In the genomic region with DNA sequence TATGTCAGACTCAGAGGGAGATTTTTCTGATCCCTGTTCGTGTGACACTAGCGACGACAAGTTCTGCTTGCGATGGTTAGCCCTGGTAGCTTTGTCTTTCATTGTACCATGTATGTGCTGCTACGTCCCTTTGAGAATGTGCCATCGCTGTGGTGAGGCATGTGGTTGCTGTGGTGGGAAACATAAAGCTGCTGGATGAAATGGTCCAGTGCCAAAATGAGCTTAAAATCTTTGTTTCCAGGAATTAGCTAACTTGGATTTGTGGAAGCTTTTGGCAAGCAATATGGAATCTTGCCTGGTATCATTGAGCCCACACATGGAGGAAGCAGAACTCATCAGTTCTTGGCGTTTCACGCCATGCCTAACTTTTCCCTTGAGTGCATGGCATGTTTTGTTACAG, we compare ENCODE assay signal across 17 cellular contexts.
DNase-seq lines count a peak whose midpoint lies in the region; ATAC-seq, FAIRE-seq and TF ChIP-seq lines count a peak whose summit lies in the region.
"Had no signal": no experiment of that assay in that cellular context is flagged by ENCODE, and none has a peak within 500 bp of the region (broad histone marks: within the 10 kb centered on the region; RNA-seq: fewer than 3 reads in every experiment).

No MANE protein-coding gene starts in this region.

- CTCF ChIA-PET in mammary epithelial cell (lab: Charles Lee; ENCODE audit: low non-redundant PET), result no interaction called here

- H3K4me1 ChIP-seq in mammary epithelial cell (ENCODE audit: insufficient read depth, low read length) (no peaks in the 10 kb centered on the region), breast epithelium (no peaks in the 10 kb centered on the region), astrocyte (ENCODE audit: insufficient read depth, low read length) (peaks cover 4% of the 10 kb centered on the region)
- H3K4me1 ChIP-seq: BLaER1, Caco-2 had no signal

- ATAC-seq in HG03432 (IDR thresholded peaks at IDR 0.05; ENCODE audit: unreplicated experiment), result no peak
- no peak for ATAC-seq in activated naive CD8-positive, alpha-beta T cell treated with anti-CD3 and anti-CD28 coated beads, Interleukin-2, amount 50 U/mL, for 24 hours

- no peaks in the 10 kb centered on the region for H3K9me3 ChIP-seq in mammary epithelial cell (replicated peaks; ENCODE audit: insufficient read depth, low read length)
- no peaks in the 10 kb centered on the region for H3K9me3 ChIP-seq in breast epithelium
- no peaks in the 10 kb centered on the region for H3K9me3 ChIP-seq in astrocyte (ENCODE audit: insufficient read depth, low read depth, low read length)
- H3K9me3 ChIP-seq: BLaER1, Caco-2 had no signal

- no peak overlapping the region for H3K27ac Mint-ChIP-seq in astrocyte (ENCODE audit: unreplicated experiment)
- no peak overlapping the region for H3K27ac Mint-ChIP-seq in activated naive CD8-positive, alpha-beta T cell treated with anti-CD3 and anti-CD28 coated beads, Interleukin-2, amount 50 U/mL, for 24 hours
- H3K27ac Mint-ChIP-seq: CD8-positive, alpha-beta memory T cell had no signal

- H3K36me3 ChIP-seq in mammary epithelial cell (ENCODE audit: insufficient read depth, low read length) (peaks cover 2% of the 10 kb centered on the region), breast epithelium (no peaks in the 10 kb centered on the region), astrocyte (ENCODE audit: insufficient read depth, low read length) (peaks cover 22% of the 10 kb centered on the region)

- H3K36me3 Mint-ChIP-seq in astrocyte (ENCODE audit: low read depth, unreplicated experiment), result peaks cover 7% of the 10 kb centered on the region
- H3K36me3 Mint-ChIP-seq in activated naive CD8-positive, alpha-beta T cell treated with anti-CD3 and anti-CD28 coated beads, Interleukin-2, amount 50 U/mL, for 24 hours (ENCODE audit: low read depth), result peaks cover 1% of the 10 kb centered on the region

- H3K27ac ChIP-seq in mammary epithelial cell (ENCODE audit: insufficient read depth, low read depth, low read length), result no peak overlapping the region
- no peak overlapping the region for H3K27ac ChIP-seq in breast epithelium
- H3K27ac ChIP-seq in astrocyte (ENCODE audit: low read depth, low read length), result no peak overlapping the region
- H3K27ac ChIP-seq: 22Rv1, BLaER1 had no signal

- no peak overlapping the region for H3K4me3 ChIP-seq in mammary epithelial cell (replicated peaks in 1 of 3; ENCODE audit: insufficient read depth in 1 of 3, low read depth in 2 of 3, low read length in 3 of 3)
- no peak overlapping the region for H3K4me3 ChIP-seq in breast epithelium
- H3K4me3 ChIP-seq in astrocyte (ENCODE audit: insufficient read depth, low read depth, low read length), result no peak overlapping the region
- H3K4me3 ChIP-seq: BLaER1 had no signal

- intact Hi-C loops in mammary epithelial cell (cut with micrococcal nuclease), result no loop called here
- intact Hi-C loops in breast epithelium (cut with DNase I; ENCODE audit: low total_unique reads), result loop anchor here (10.0 kb wide), 1 partner anchor 347 kb away; no protein-coding TSS in a partner anchor

- H3K9ac ChIP-seq in mammary epithelial cell (ENCODE audit: insufficient read depth, low read length) (no peak overlapping the region), astrocyte (ENCODE audit: low read length) (no peak overlapping the region)
- H3K9ac ChIP-seq: BLaER1 had no signal

- H3K27me3 Mint-ChIP-seq in astrocyte (ENCODE audit: low read depth, unreplicated experiment), result no peaks in the 10 kb centered on the region
- H3K27me3 Mint-ChIP-seq in activated naive CD8-positive, alpha-beta T cell treated with anti-CD3 and anti-CD28 coated beads, Interleukin-2, amount 50 U/mL, for 24 hours, result no peaks in the 10 kb centered on the region

- H4K20me1 ChIP-seq in mammary epithelial cell (ENCODE audit: insufficient read depth, low read length), result no peaks in the 10 kb centered on the region
- H4K20me1 ChIP-seq in astrocyte (ENCODE audit: insufficient read depth, low read length), result no peaks in the 10 kb centered on the region
- H4K20me1 ChIP-seq: BLaER1 had no signal

- in situ Hi-C loops in mammary epithelial cell (cut with MboI; ENCODE audit: low sequenced_read_pairs in 2 of 2), result loop anchor here in 1 of 2 donors (5.0 kb wide), 1 partner anchor 349 kb away; no protein-coding TSS in a partner anchor

- H3K4me3 Mint-ChIP-seq in astrocyte (ENCODE audit: unreplicated experiment), result no peak overlapping the region
- H3K4me3 Mint-ChIP-seq in activated naive CD8-positive, alpha-beta T cell treated with anti-CD3 and anti-CD28 coated beads, Interleukin-2, amount 50 U/mL, for 24 hours, result no peak overlapping the region
- H3K4me3 Mint-ChIP-seq: CD8-positive, alpha-beta memory T cell had no signal

- H3K4me1 Mint-ChIP-seq in astrocyte (ENCODE audit: low read depth, unreplicated experiment), result peaks cover 4% of the 10 kb centered on the region
- H3K4me1 Mint-ChIP-seq in activated naive CD8-positive, alpha-beta T cell treated with anti-CD3 and anti-CD28 coated beads, Interleukin-2, amount 50 U/mL, for 24 hours, result no peaks in the 10 kb centered on the region
- H3K4me1 Mint-ChIP-seq: CD8-positive, alpha-beta memory T cell had no signal

- TSS peak; percentile 17 for BruUV-seq in mammary epithelial cell (replicated peaks; lab: Mats Ljungman, UMichigan)

- no peak overlapping the region for H3K4me2 ChIP-seq in mammary epithelial cell (ENCODE audit: insufficient read depth, low read depth, low read length)
- no peak overlapping the region for H3K4me2 ChIP-seq in astrocyte (ENCODE audit: low read length)
- H3K4me2 ChIP-seq: BLaER1 had no signal

- no peaks in the 10 kb centered on the region for H3K9me3 Mint-ChIP-seq in astrocyte (ENCODE audit: unreplicated experiment)
- H3K9me3 Mint-ChIP-seq in activated naive CD8-positive, alpha-beta T cell treated with anti-CD3 and anti-CD28 coated beads, Interleukin-2, amount 50 U/mL, for 24 hours, result no peaks in the 10 kb centered on the region
- H3K9me3 Mint-ChIP-seq: CD8-positive, alpha-beta memory T cell had no signal

- H2AFZ ChIP-seq in mammary epithelial cell (ENCODE audit: low read depth, low read length) (no peak overlapping the region), astrocyte (ENCODE audit: low read depth, low read length) (no peak overlapping the region)

- no peaks in the 10 kb centered on the region for H3K79me2 ChIP-seq in mammary epithelial cell (ENCODE audit: insufficient read depth, low read length)
- H3K79me2 ChIP-seq in astrocyte (ENCODE audit: insufficient read depth, low read length), result peaks cover 13% of the 10 kb centered on the region

- WGBS in mammary epithelial cell (ENCODE audit: low coverage, missing lambda C conversion rate), result 97% methylated on average over 8 of the region's 8 CpGs

- FAIRE-seq in astrocyte (lab: Jason Lieb, UNC), result peak; percentile 5
- FAIRE-seq: GM19239 had no signal

- no peak for TF ChIP-seq POLR2A in breast epithelium (IDR thresholded peaks at IDR 0.05)

- TF ChIP-seq CTCF in mammary epithelial cell (conservative IDR thresholded peaks at IDR 0.05 in 1 of 2, IDR thresholded peaks at IDR 0.05 in 1 of 2; ENCODE audit: extremely low read depth in 1 of 2, insufficient read depth in 1 of 2, low read depth in 1 of 2, low read length in 2 of 2) (no peak), breast epithelium (IDR thresholded peaks at IDR 0.05) (no peak), astrocyte (IDR thresholded peaks at IDR 0.05; ENCODE audit: insufficient read depth, low read depth, low read length) (no peak)

- H3K27me3 ChIP-seq in mammary epithelial cell (ENCODE audit: insufficient read depth, low read length) (no peaks in the 10 kb centered on the region), breast epithelium (no peaks in the 10 kb centered on the region), astrocyte (ENCODE audit: insufficient read depth, low read length) (no peaks in the 10 kb centered on the region)
- H3K27me3 ChIP-seq: BLaER1 had no signal

- DNase-seq in mammary epithelial cell (no peak), breast epithelium (ENCODE audit: low spot score in 2 of 2) (no peak), astrocyte (ENCODE audit: low read depth) (no peak), fibroblast of peridontal ligament (ENCODE audit: extremely low read depth) (peak; percentile 77), NCI-H345 (lab: John Stamatoyannopoulos, UW) (no peak)
- DNase-seq in activated naive CD8-positive, alpha-beta T cell treated with anti-CD3 and anti-CD28 coated beads, Interleukin-2, amount 50 U/mL, for 24 hours, result no peak
- no peak for DNase-seq in stimulated activated CD4-positive, alpha-beta T cell treated with anti-CD3 and anti-CD28 coated beads, Interleukin-15, amount 100 ng/mL, for 24 hours
- DNase-seq: AML-193; Caco-2; CD8-positive, alpha-beta memory T cell; DND-41; GDM1; GOT3 had no signal

- dilution Hi-C loops in mammary epithelial cell (cut with HindIII; ENCODE audit: low sequenced_read_pairs), result loop anchor here (25.0 kb wide), 1 partner anchor 339 kb away; no protein-coding TSS in a partner anchor
